15 cellular contexts compared by ENCODE assay signal in the genomic region with DNA sequence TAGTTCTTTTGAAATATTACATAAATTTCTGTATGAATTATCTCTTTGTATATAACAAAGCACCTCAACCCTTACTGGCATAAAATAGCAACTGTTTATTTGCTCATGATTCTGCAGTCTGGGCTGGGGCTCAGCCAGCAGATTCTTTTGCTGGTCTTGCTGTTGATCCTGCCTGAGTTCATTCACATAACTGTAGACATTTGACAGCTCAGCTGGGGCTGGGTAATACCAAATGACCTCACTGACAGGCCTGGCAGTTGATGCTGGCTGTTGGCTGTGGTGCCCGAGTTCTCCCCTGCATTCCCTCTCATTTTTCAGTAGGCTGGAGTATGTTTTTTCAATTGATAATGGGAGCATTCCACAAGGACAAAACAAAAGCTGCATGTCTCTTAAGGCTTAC.
DNase-seq lines count a peak whose midpoint lies in the region; ATAC-seq, FAIRE-seq and TF ChIP-seq lines count a peak whose summit lies in the region.
"Had no signal": no experiment of that assay in that cellular context is flagged by ENCODE, and none has a peak within 500 bp of the region (broad histone marks: within the 10 kb centered on the region; RNA-seq: fewer than 3 reads in every experiment).

No MANE protein-coding gene starts in this region.

- H2BK12ac ChIP-seq in H1 (ENCODE audit: low read depth, low read length) = no peak overlapping the region

- CTCF ChIA-PET in SK-N-SH (lab: Yijun Ruan, JAX) = interaction anchor here (1.1 to 2.2 kb wide), 2 partner anchors 75 to 302 kb away, joined by 3 to 7 read pairs; no protein-coding TSS in a partner anchor
- CTCF ChIA-PET in H1 (lab: Charles Lee; ENCODE audit: partially characterized antibody) = interaction anchor here (1.0 to 1.7 kb wide), 2 partner anchors 14 to 334 kb away, joined by 3 to 7 read pairs; no protein-coding TSS in a partner anchor

- TF ChIP-seq CTCF in SK-N-SH (IDR thresholded peaks at IDR 0.05) = no peak
- no peak for TF ChIP-seq CTCF in H1 (IDR thresholded peaks at IDR 0.05; ENCODE audit: control extremely low read depth in 1 of 3, insufficient read depth in 1 of 3, low read depth in 1 of 3, low read length in 3 of 3)
- TF ChIP-seq CTCF in stomach (IDR thresholded peaks at IDR 0.05) = no peak

- H3K18ac ChIP-seq in H1 (ENCODE audit: extremely low read depth, low read length) = no peak overlapping the region

- H2BK120ac ChIP-seq in H1 (replicated peaks; ENCODE audit: low read depth, low read length) = no peak overlapping the region

- H3K4me3 ChIP-seq in SK-N-SH (ENCODE audit: low read depth in 2 of 2, low read length in 1 of 2) (no peak overlapping the region), H1 (ENCODE audit: extremely low read depth in 1 of 4, insufficient read depth in 2 of 4, low read depth in 3 of 4, low read length in 4 of 4) (no peak overlapping the region), stomach (no peak overlapping the region)

- no peaks in the 10 kb centered on the region for H3K79me1 ChIP-seq in H1 (ENCODE audit: low read depth, low read length)

- no peak overlapping the region for H2AFZ ChIP-seq in SK-N-SH (ENCODE audit: low read depth)
- no peak overlapping the region for H2AFZ ChIP-seq in H1 (ENCODE audit: low read length)

- H3K27me3 ChIP-seq in SK-N-SH (ENCODE audit: insufficient read depth) (no peaks in the 10 kb centered on the region), H1 (replicated peaks in 1 of 4; ENCODE audit: control insufficient read depth in 3 of 4, extremely low read depth in 1 of 4, insufficient read depth in 3 of 4, low read length in 3 of 4) (no peaks in the 10 kb centered on the region), stomach (no peaks in the 10 kb centered on the region)

- TF ChIP-seq POLR2A in H1 (IDR thresholded peaks at IDR 0.05; ENCODE audit: control extremely low read depth in 1 of 2, low read depth in 2 of 2, low read length in 2 of 2) = no peak
- no peak for TF ChIP-seq POLR2A in stomach (IDR thresholded peaks at IDR 0.05)

- no peak overlapping the region for H3K4ac ChIP-seq in H1 (replicated peaks; ENCODE audit: insufficient read length, low read depth, low read length)

- H3K23ac ChIP-seq in H1 (ENCODE audit: insufficient read length) = no peak overlapping the region

- H3K9ac ChIP-seq in SK-N-SH (no peak overlapping the region), H1 (replicated peaks in 1 of 4; ENCODE audit: extremely low read depth in 1 of 4, low read depth in 3 of 4, low read length in 3 of 4) (no peak overlapping the region)

- H3K79me2 ChIP-seq in SK-N-SH (ENCODE audit: insufficient read depth) = no peaks in the 10 kb centered on the region
- no peaks in the 10 kb centered on the region for H3K79me2 ChIP-seq in H1 (ENCODE audit: control insufficient read depth in 1 of 2, insufficient read depth in 2 of 2, low read length in 2 of 2)

- no peaks in the 10 kb centered on the region for H4K20me1 ChIP-seq in SK-N-SH (ENCODE audit: insufficient read depth)
- H4K20me1 ChIP-seq in H1 (replicated peaks in 1 of 2; ENCODE audit: control insufficient read depth in 1 of 2, insufficient read depth in 2 of 2, low read length in 2 of 2) = no peaks in the 10 kb centered on the region

- no peak overlapping the region for H2AK5ac ChIP-seq in H1 (ENCODE audit: low read depth, low read length)

- WGBS in SK-N-SH (ENCODE audit: low lambda C conversion rate) = 38% methylated on average over 1 of the region's 1 CpG
- WGBS in H1 (ENCODE audit: extremely low coverage in 1 of 2, insufficient coverage in 1 of 2, insufficient read length in 1 of 2, insufficient replicate concordance in 2 of 2, low coverage in 1 of 2, low lambda C conversion rate in 2 of 2, missing lambda C conversion rate in 1 of 2), 2 experiments = 57% methylated on average over 1 of the region's 1 CpG; no CpG with 5 or more reads in 1 of the 2 experiments
- WGBS in stomach, 5 donors = 41 to 58% (median 44%) methylated on average over 1 of the region's 1 CpG

- ATAC-seq in SK-N-SH treated with all-trans-retinoic acid at 6 μM for 48 hours = no peak
- no peak for ATAC-seq in GM21447 (IDR thresholded peaks at IDR 0.05; ENCODE audit: unreplicated experiment)
- ATAC-seq in HG03097 (IDR thresholded peaks at IDR 0.05; ENCODE audit: low FRiP score, unreplicated experiment) = no peak
- ATAC-seq: activated CD4-positive, CD25-positive, alpha-beta regulatory T cell treated with anti-CD3 and anti-CD28 coated beads, Interleukin-2, amount 50 U/mL, for 24 hours; CD8-positive, alpha-beta T cell had no signal

- H3K4me2 ChIP-seq in SK-N-SH = no peak overlapping the region
- no peak overlapping the region; a peak in 1 of 4 replicates for H3K4me2 ChIP-seq in H1 (ENCODE audit: insufficient read depth in 1 of 2, low read depth in 2 of 2, low read length in 2 of 2)

- H3K4me1 ChIP-seq in SK-N-SH (ENCODE audit: control insufficient read depth in 1 of 2, insufficient read depth in 2 of 2, low read depth in 1 of 2, low read length in 1 of 2) (peaks cover 0 to 3% of the 10 kb centered on the region in 2 experiments; a peak in 2 of 4 replicates), H1 (replicated peaks in 1 of 4; ENCODE audit: control insufficient read depth in 3 of 4, insufficient read depth in 4 of 4, low read length in 3 of 4) (peaks cover 2 to 9% (median 4%) of the 10 kb centered on the region in 4 experiments; a peak in 4 of 7 replicates), stomach (peaks cover 0 to 4% (median 0%) of the 10 kb centered on the region in 4 donors)

- H3K9me3 ChIP-seq in SK-N-SH = no peaks in the 10 kb centered on the region
- no peaks in the 10 kb centered on the region for H3K9me3 ChIP-seq in H1 (ENCODE audit: insufficient read depth in 2 of 2, low read depth in 1 of 2, low read length in 1 of 2)
- H3K9me3 ChIP-seq in stomach = no peaks in the 10 kb centered on the region

- no peaks in the 10 kb centered on the region for H3K36me3 ChIP-seq in SK-N-SH (replicated peaks in 1 of 2; ENCODE audit: control insufficient read depth in 1 of 2, insufficient read depth in 2 of 2, low read length in 1 of 2)
- no peaks in the 10 kb centered on the region for H3K36me3 ChIP-seq in H1 (ENCODE audit: control insufficient read depth in 2 of 4, insufficient read depth in 4 of 4, low read length in 3 of 4)
- no peaks in the 10 kb centered on the region for H3K36me3 ChIP-seq in stomach

- intact Hi-C loops in stomach (cut with DNase I; ENCODE audit: low total_unique reads) = no loop called here

- TF ChIP-seq RAD21 in SK-N-SH (IDR thresholded peaks at IDR 0.05; ENCODE audit: low read length) = no peak
- no peak for TF ChIP-seq RAD21 in H1 (IDR thresholded peaks at IDR 0.05 in 1 of 2, conservative IDR thresholded peaks at IDR 0.05 in 1 of 2; ENCODE audit: low read depth in 2 of 2, low read length in 2 of 2)

- H3K27ac ChIP-seq in SK-N-SH (ENCODE audit: low read depth in 2 of 2, low read length in 1 of 2) (no peak overlapping the region), H1 (ENCODE audit: low read depth, low read length) (no peak overlapping the region), stomach (no peak overlapping the region)

- no peaks in the 10 kb centered on the region for H3K9me2 ChIP-seq in SK-N-SH

- FAIRE-seq in H1 (lab: Jason Lieb, UNC) = peak; percentile 7
- FAIRE-seq: endometrium had no signal

- POLR2A ChIA-PET in SK-N-SH (lab: Yijun Ruan, JAX) = no interaction called here
- POLR2A ChIA-PET in H1 (lab: Charles Lee; ENCODE audit: partially characterized antibody) = no interaction called here

- no peak overlapping the region for H3K56ac ChIP-seq in H1 (replicated peaks; ENCODE audit: insufficient read length, low read depth, low read length)

- DNase-seq in SK-N-SH (no peak), H1 (ENCODE audit: low read depth in 1 of 2, low spot score in 2 of 2) (no peak), iPS-NIHi7 (ENCODE audit: extremely low spot score) (peak; percentile 9), stomach (no peak), NCI-H1048 (lab: John Stamatoyannopoulos, UW) (no peak)
- DNase-seq: CD8-positive, alpha-beta T cell; EL; NCI-H187 treated with DMSO at 0.1 percent for 48 hours; NCI-H774; stimulated activated CD4-positive, alpha-beta T cell treated with anti-CD3 and anti-CD28 coated beads, Interleukin-1b, Interleukin-23, amount 100 ng/mL, for 48 hours had no signal

- no peak overlapping the region for H4K91ac ChIP-seq in H1 (replicated peaks; ENCODE audit: insufficient read length, low read length)

- H2BK15ac ChIP-seq in H1 (ENCODE audit: low read length) = no peak overlapping the region

- no peak overlapping the region for H3K14ac ChIP-seq in H1 (ENCODE audit: insufficient read length)

- no peak overlapping the region for H2BK20ac ChIP-seq in H1 (ENCODE audit: low read length)

- no peak overlapping the region for H4K8ac ChIP-seq in H1 (ENCODE audit: extremely low read depth, insufficient read depth, low read length)

- H2BK5ac ChIP-seq in H1 (ENCODE audit: low read depth, low read length) = peak overlapping the region; percentile 31; the same call in 1 of the 2 replicates

- H3K23me2 ChIP-seq in H1 (ENCODE audit: low read depth, low read length) = no peaks in the 10 kb centered on the region; the same call in 1 of the 2 replicates

- no peak overlapping the region for H4K5ac ChIP-seq in H1 (ENCODE audit: insufficient read length, low read depth, low read length)

- H3F3A ChIP-seq in SK-N-SH (replicated peaks; ENCODE audit: insufficient read depth) = no peaks in the 10 kb centered on the region

- TF ChIP-seq EP300 in SK-N-SH (IDR thresholded peaks at IDR 0.05; ENCODE audit: borderline replicate concordance in 1 of 2, low read depth in 1 of 2, low read length in 1 of 2) (no peak), H1 (IDR thresholded peaks at IDR 0.05; ENCODE audit: borderline replicate concordance in 1 of 2, low read depth in 2 of 2, low read length in 2 of 2) (no peak), stomach (IDR thresholded peaks at IDR 0.05) (no peak)

TF ChIP-seq in SK-N-SH treated with all-trans-retinoic acid at 6 μM for 48 hours, 23 proteins besides CTCF, POLR2A, EP300 and RAD21 (continues in another document):
- TF ChIP-seq TOX (CRISPR knock-in tag; IDR thresholded peaks at IDR 0.05; ENCODE audit: borderline replicate concordance) (no peak), SNAI2 (CRISPR knock-in tag; IDR thresholded peaks at IDR 0.05) (no peak)

TF ChIP-seq in SK-N-SH, 30 proteins besides CTCF, POLR2A, EP300 and RAD21 (continues in another document):
- TF ChIP-seq TCF12 (IDR thresholded peaks at IDR 0.05) (no peak), SIN3A (IDR thresholded peaks at IDR 0.05; ENCODE audit: borderline replicate concordance, low read depth, low read length) (no peak)

TF ChIP-seq in H1, 55 proteins besides CTCF, POLR2A, EP300 and RAD21:
- TF ChIP-seq KDM1A (IDR thresholded peaks at IDR 0.05; ENCODE audit: borderline replicate concordance, low read length) (no peak), SIN3A (conservative IDR thresholded peaks at IDR 0.05 in 1 of 2, IDR thresholded peaks at IDR 0.05 in 1 of 2; ENCODE audit: low read depth in 1 of 2, low read length in 2 of 2) (peak; percentile 79 to 83; a peak in 2 of 4 replicates)
